9 cellular contexts compared by ENCODE assay signal in the genomic region with DNA sequence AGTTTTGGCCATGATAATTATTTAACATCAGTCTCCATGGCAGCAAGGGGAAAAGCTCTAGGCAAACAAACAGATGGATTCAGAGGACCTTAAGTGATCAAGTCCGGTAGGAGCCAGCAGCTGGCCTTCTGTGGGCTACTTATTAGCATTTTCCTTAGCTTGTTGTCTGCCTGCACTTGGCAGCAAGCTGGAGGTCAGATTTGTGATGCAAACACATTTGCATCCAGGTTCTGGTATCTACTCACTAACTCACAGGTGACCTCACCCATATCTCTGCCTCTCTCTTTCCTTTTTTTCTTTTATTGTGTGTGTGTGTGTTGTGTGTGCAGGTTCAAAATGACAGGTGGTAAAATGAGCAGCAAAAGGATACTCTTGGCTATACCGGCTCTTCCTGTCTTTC. TPM values are rescaled to one million over a fixed set of nuclear protein-coding genes. Genes with fewer than 3 reads are reported as not detected.
A peak's percentile ranks its signal among the peaks of the same experiment; 100 is the strongest.
DNase-seq lines count a peak whose midpoint lies in the region; ATAC-seq and TF ChIP-seq lines count a peak whose summit lies in the region.
"Had no signal": no experiment of that assay in that cellular context is flagged by ENCODE, and none has a peak within 500 bp of the region (broad histone marks: within the 10 kb centered on the region; RNA-seq: fewer than 3 reads in every experiment).

No MANE protein-coding gene starts in this region.

- H3K4me2 ChIP-seq in fibroblast of lung (ENCODE audit: extremely low read depth, insufficient read depth, low read length) (peak overlapping the region; percentile 44), osteoblast (ENCODE audit: insufficient read depth, low read length) (peak overlapping the region; percentile 43)

- H3K4me1 ChIP-seq in fibroblast of lung (ENCODE audit: control insufficient read depth, extremely low read depth, insufficient read depth, low read length) (peaks cover 10% of the 10 kb centered on the region), osteoblast (ENCODE audit: insufficient read depth, low read length) (peaks cover 11% of the 10 kb centered on the region), colonic mucosa (no peaks in the 10 kb centered on the region)

- H3K36me3 ChIP-seq in fibroblast of lung (ENCODE audit: control insufficient read depth, insufficient read depth, low read length): no peaks in the 10 kb centered on the region
- no peaks in the 10 kb centered on the region for H3K36me3 ChIP-seq in osteoblast (ENCODE audit: insufficient read depth, low read length)
- no peaks in the 10 kb centered on the region for H3K36me3 ChIP-seq in colonic mucosa

- no peaks in the 10 kb centered on the region for H3K79me2 ChIP-seq in fibroblast of lung (ENCODE audit: control insufficient read depth, insufficient read depth, low read length)
- no peaks in the 10 kb centered on the region for H3K79me2 ChIP-seq in osteoblast (ENCODE audit: insufficient read depth, low read length)

- DNase-seq in ELF-1 (ENCODE audit: low read depth, low spot score) (peak; percentile 39), NCI-H82 treated with DMSO at 0.1 percent for 48 hours (lab: John Stamatoyannopoulos, UW; ENCODE audit: unreplicated experiment) (peak; percentile 84), fibroblast of lung (ENCODE audit: low read depth in 2 of 2) (peak; percentile 51 to 54), osteoblast (ENCODE audit: insufficient read length, low spot score, missing footprints) (no peak), colonic mucosa (no peak), natural killer cell (no peak), KBM-7 (no peak)
- DNase-seq: activated T-cell treated with anti-CD3 and anti-CD28 coated beads, Interleukin-2, amount 50 U/mL, for 1 hour had no signal

- no peaks in the 10 kb centered on the region for H3K27me3 Mint-ChIP-seq in natural killer cell (ENCODE audit: low read depth in 2 of 2)

- H2AFZ ChIP-seq in fibroblast of lung (ENCODE audit: low read length) (no peak overlapping the region), osteoblast (ENCODE audit: low read length) (no peak overlapping the region)

- H3K9me3 ChIP-seq in fibroblast of lung (ENCODE audit: control insufficient read depth, insufficient read depth, low read depth, low read length) (no peaks in the 10 kb centered on the region), osteoblast (ENCODE audit: low read depth, low read length) (no peaks in the 10 kb centered on the region), colonic mucosa (no peaks in the 10 kb centered on the region)

- H4K20me1 ChIP-seq in fibroblast of lung (ENCODE audit: control insufficient read depth, extremely low read depth, insufficient read depth, low read length) (no peaks in the 10 kb centered on the region), osteoblast (ENCODE audit: insufficient read depth, low read length) (no peaks in the 10 kb centered on the region)

- peak overlapping the region; percentile 63 for H3K27ac ChIP-seq in fibroblast of lung (ENCODE audit: insufficient read depth, low read length)
- peak overlapping the region; percentile 18 for H3K27ac ChIP-seq in osteoblast (ENCODE audit: low read depth, low read length)
- H3K27ac ChIP-seq in colonic mucosa: no peak overlapping the region

- peaks cover 0 to 5% of the 10 kb centered on the region in 2 donors for H3K4me1 Mint-ChIP-seq in natural killer cell

- no peaks in the 10 kb centered on the region for H3K36me3 Mint-ChIP-seq in natural killer cell

- no peak overlapping the region for H3K27ac Mint-ChIP-seq in natural killer cell

- H3K27me3 ChIP-seq in fibroblast of lung (ENCODE audit: control insufficient read depth, insufficient read depth, low read length): no peaks in the 10 kb centered on the region
- no peaks in the 10 kb centered on the region for H3K27me3 ChIP-seq in osteoblast (ENCODE audit: insufficient read depth, low read length)
- no peaks in the 10 kb centered on the region for H3K27me3 ChIP-seq in colonic mucosa

- intact Hi-C loops in colonic mucosa (cut with DNase I) (no loop called here), natural killer cell (cut with micrococcal nuclease) (no loop called here)

- no peak overlapping the region for H3K4me3 ChIP-seq in fibroblast of lung (replicated peaks in 1 of 4; ENCODE audit: control extremely low read depth in 1 of 4, insufficient read depth in 1 of 4, low read depth in 3 of 4, low read length in 4 of 4)
- no peak overlapping the region for H3K4me3 ChIP-seq in osteoblast (ENCODE audit: insufficient read depth, low read length)
- H3K4me3 ChIP-seq in colonic mucosa: no peak overlapping the region

- ATAC-seq in HG02759 (IDR thresholded peaks at IDR 0.05; ENCODE audit: unreplicated experiment) (no peak), natural killer cell (no peak)

- H3K9ac ChIP-seq in fibroblast of lung (ENCODE audit: insufficient read depth, low read length): no peak overlapping the region
- no peak overlapping the region for H3K9ac ChIP-seq in colonic mucosa (ENCODE audit: low read depth in 2 of 2, low read length in 2 of 2)

- no peaks in the 10 kb centered on the region for H3K9me3 Mint-ChIP-seq in natural killer cell

- no peak overlapping the region for H3K4me3 Mint-ChIP-seq in natural killer cell

- TF ChIP-seq CTCF in fibroblast of lung (conservative IDR thresholded peaks at IDR 0.05 in 1 of 2, IDR thresholded peaks at IDR 0.05 in 1 of 2; ENCODE audit: low read depth in 1 of 2, low read length in 2 of 2): no peak
- no peak for TF ChIP-seq CTCF in osteoblast (IDR thresholded peaks at IDR 0.05; ENCODE audit: extremely low read depth, low read depth, low read length)
- no peak for TF ChIP-seq CTCF in colonic mucosa (IDR thresholded peaks at IDR 0.05)
- TF ChIP-seq CTCF in natural killer cell (IDR thresholded peaks at IDR 0.05): no peak

- in situ Hi-C loops in KBM-7 (cut with MboI; ENCODE audit: low pct_unique_long_range_greater_than_20kb, low sequenced_read_pairs): no loop called here

RNA-seq across cellular contexts. Expression of gene ARHGAP42, which starts 32.3 kb away (rescaled TPM):
- total RNA-seq in fibroblast of lung: 8.7 and 13.4 TPM in 2 replicates
- 4.0 and 8.0 TPM in 2 replicates for polyA plus RNA-seq in fibroblast of lung
- 2.8 and 6.2 TPM in 2 replicates for polyA plus RNA-seq in fibroblast of lung (2012)
- 3.4 and 10.6 TPM in 2 replicates for polyA minus RNA-seq in fibroblast of lung (ENCODE audit: low replicate concordance)
- total RNA-seq in osteoblast: 9.4 and 10.9 TPM in 2 replicates
- 10 to 100 TPM; 13.4 to 15.9 TPM for total RNA-seq in colonic mucosa
- 1 to 10 TPM; 6.0 to 7.6 (median 6.4) TPM for total RNA-seq in natural killer cell

Comparison
In these comparisons a context has a peak if more than half of its experiments do, and no peak if none do; other contexts are left out.
1. DNase-seq: peak in ELF-1 (single experiment), NCI-H82 treated with DMSO at 0.1 percent for 48 hours (single experiment) and fibroblast of lung (2 of 2); none in osteoblast (single experiment), colonic mucosa (single experiment), natural killer cell (single experiment) and KBM-7 (single experiment).